8 cellular contexts compared by ENCODE assay signal in genomic region chr10:119650692-119651513, GRCh38. TPM values are rescaled to one million over a fixed set of nuclear protein-coding genes. Genes with fewer than 3 reads are reported as not detected.
DNase-seq lines count a peak whose midpoint lies in the region; ATAC-seq, FAIRE-seq and TF ChIP-seq lines count a peak whose summit lies in the region.

Gene BAG3, plus strand, starts transcription at chr10:119651380. Its CDS starts 296 bp downstream, at chr10:119651676.

- TF ChIP-seq CTCF in BJ (IDR thresholded peaks at IDR 0.05; ENCODE audit: insufficient read depth, low read depth, low read length) (no peak), OCI-LY3 (IDR thresholded peaks at IDR 0.05; ENCODE audit: low read depth, low read length) (no peak), endothelial cell of umbilical vein (IDR thresholded peaks at IDR 0.05; ENCODE audit: extremely low read depth in 1 of 2, insufficient read depth in 1 of 2, low read depth in 1 of 2, low read length in 2 of 2) (no peak)

- dilution Hi-C loops in endothelial cell of umbilical vein (cut with MboI; ENCODE audit: extremely low pct_ligation_motif_present, low sequenced_read_pairs): no loop called here

- BruUV-seq in endothelial cell of umbilical vein (replicated peaks; lab: Mats Ljungman, UMichigan): TSS peak; percentile 32

- H3K4me3 ChIP-seq in BJ (ENCODE audit: low read depth, low read length): peak within 1 kb of the TSS; percentile 81
- peak within 1 kb of the TSS; percentile 85 for H3K4me3 ChIP-seq in OCI-LY3 (ENCODE audit: low read length)
- H3K4me3 ChIP-seq in endothelial cell of umbilical vein (replicated peaks in 1 of 3; ENCODE audit: insufficient read depth in 1 of 3, low read depth in 1 of 3, low read length in 3 of 3): peak within 1 kb of the TSS; percentile 86 to 97 (median 93)

- H3K27ac ChIP-seq in OCI-LY3 (ENCODE audit: low read length): peak within 1 kb of the TSS; percentile 59
- peak within 1 kb of the TSS; percentile 56 for H3K27ac ChIP-seq in endothelial cell of umbilical vein (ENCODE audit: insufficient read depth, low read depth, low read length)

- H3K9me3 ChIP-seq in OCI-LY3 (ENCODE audit: insufficient read depth, low read length): no peaks in the 10 kb centered on the region
- no peaks in the 10 kb centered on the region for H3K9me3 ChIP-seq in endothelial cell of umbilical vein (replicated peaks; ENCODE audit: control insufficient read depth, insufficient read depth, low read length)

- H3K4me1 ChIP-seq in OCI-LY3 (ENCODE audit: low read length) (peaks cover 6% of the 10 kb centered on the region), endothelial cell of umbilical vein (ENCODE audit: control insufficient read depth, extremely low read depth, insufficient read depth, low read length) (peaks cover 34% of the 10 kb centered on the region)

- H3K9ac ChIP-seq in OCI-LY3 (ENCODE audit: low read length) (peak within 1 kb of the TSS; percentile 94), endothelial cell of umbilical vein (replicated peaks; ENCODE audit: extremely low read depth, insufficient read depth, low read length) (peak within 1 kb of the TSS; percentile 97)

- H3K79me2 ChIP-seq in OCI-LY3 (ENCODE audit: low read length) (no peaks in the 10 kb centered on the region), endothelial cell of umbilical vein (ENCODE audit: control insufficient read depth, insufficient read depth, low read length) (peaks cover 45% of the 10 kb centered on the region)

- TF ChIP-seq POLR2A in GM19099 (IDR thresholded peaks at IDR 0.05; ENCODE audit: extremely low read depth, insufficient read length, low read depth): peak; percentile 59
- TF ChIP-seq POLR2A in endothelial cell of umbilical vein (IDR thresholded peaks at IDR 0.05; ENCODE audit: low read depth, low read length): peak; percentile 99

- H3K36me3 ChIP-seq in BJ (ENCODE audit: control insufficient read depth, insufficient read depth, low read length): no peaks in the 10 kb centered on the region
- H3K36me3 ChIP-seq in OCI-LY3 (replicated peaks; ENCODE audit: low read depth, low read length): no peaks in the 10 kb centered on the region
- H3K36me3 ChIP-seq in endothelial cell of umbilical vein (ENCODE audit: control insufficient read depth in 2 of 2, extremely low read depth in 1 of 2, insufficient read depth in 2 of 2, low read length in 2 of 2): no peaks in the 10 kb centered on the region

- DNase-seq in BJ (ENCODE audit: low read depth) (peak; percentile 49), activated T-cell treated with anti-CD3 and anti-CD28 coated beads for 1 hour (ENCODE audit: low read depth) (peak; percentile 77), endothelial cell of umbilical vein (ENCODE audit: low read depth, low spot score) (peak; percentile 84), midbrain (lab: John Stamatoyannopoulos, UW) (peak; percentile 90)
- peak; percentile 64 to 70 for DNase-seq in stimulated activated CD8-positive, alpha-beta memory T cell treated with anti-CD3 and anti-CD28 coated beads, Interleukin-15, amount 100 ng/mL, for 48 hours (ENCODE audit: low read depth in 2 of 2)

- peak; percentile 84 for FAIRE-seq in endothelial cell of umbilical vein (lab: Jason Lieb, UNC)

- no peaks in the 10 kb centered on the region for H4K20me1 ChIP-seq in OCI-LY3 (ENCODE audit: insufficient read depth, low read length)
- H4K20me1 ChIP-seq in endothelial cell of umbilical vein (replicated peaks; ENCODE audit: control insufficient read depth, extremely low read depth, insufficient read depth, low read length): peaks cover 3% of the 10 kb centered on the region

- CTCF ChIA-PET in BJ (lab: Yijun Ruan, JAX) (interaction anchor here (1.1 to 1.5 kb wide), 4 partner anchors 21 to 48 kb away, joined by 3 to 5 read pairs (median 4); no protein-coding TSS in a partner anchor), endothelial cell of umbilical vein (lab: Charles Lee) (interaction anchor here (0.6 to 2.8 kb wide), 17 partner anchors 8 to 108 kb away, joined by 3 to 21 read pairs (median 4); partner anchors contain the start of genes INPP5F and RGS10)

- H3K4me2 ChIP-seq in OCI-LY3 (ENCODE audit: low read length) (peak within 1 kb of the TSS; percentile 79), endothelial cell of umbilical vein (ENCODE audit: insufficient read depth, low read length) (peak within 1 kb of the TSS; percentile 95)

- ATAC-seq in HG03432 (IDR thresholded peaks at IDR 0.05; ENCODE audit: unreplicated experiment): peak; percentile 83

- POLR2A ChIA-PET in BJ (lab: Charles Lee) (interaction anchor here (0.5 to 1.0 kb wide), 10 partner anchors 26 to 1142 kb away, joined by 3 to 7 read pairs (median 3); no protein-coding TSS in a partner anchor), endothelial cell of umbilical vein (lab: Charles Lee) (interaction anchor here (0.7 to 1.2 kb wide), 13 partner anchors 9 to 416 kb away, joined by 3 to 9 read pairs (median 3); partner anchors contain the start of gene INPP5F)

- H2AFZ ChIP-seq in OCI-LY3 (ENCODE audit: low read depth, low read length) (peak within 1 kb of the TSS; percentile 93), endothelial cell of umbilical vein (ENCODE audit: low read depth, low read length) (peak within 1 kb of the TSS; percentile 95)

- no peaks in the 10 kb centered on the region for H3K9me1 ChIP-seq in endothelial cell of umbilical vein (replicated peaks; ENCODE audit: control insufficient read depth, extremely low read depth, insufficient read depth, low read length)

- H3K27me3 ChIP-seq in BJ (ENCODE audit: control insufficient read depth, insufficient read depth, low read length) (no peaks in the 10 kb centered on the region), OCI-LY3 (ENCODE audit: low read depth, low read length) (no peaks in the 10 kb centered on the region), endothelial cell of umbilical vein (ENCODE audit: control insufficient read depth in 2 of 2, insufficient read depth in 2 of 2, low read length in 2 of 2) (no peaks in the 10 kb centered on the region)

- intact Hi-C loops in endothelial cell of umbilical vein (cut with micrococcal nuclease): loop anchor here (1.0 to 10.0 kb wide), 9 partner anchors 29 to 571 kb away; partner anchors contain the start of genes DENND10, EIF3A and GRK5

TF ChIP-seq in endothelial cell of umbilical vein, 7 proteins besides CTCF, POLR2A, EP300 and RAD21:
- TF ChIP-seq POLR2AphosphoS5 (IDR thresholded peaks at IDR 0.05; ENCODE audit: insufficient read depth, low read depth, low read length): peak; percentile 98
- TF ChIP-seq MAX (IDR thresholded peaks at IDR 0.05; ENCODE audit: insufficient read depth, insufficient read length): no peak
- peak; percentile 50 for TF ChIP-seq FOS (IDR thresholded peaks at IDR 0.05; ENCODE audit: borderline replicate concordance, insufficient read depth, low read length)
- no peak for TF ChIP-seq JUN (IDR thresholded peaks at IDR 0.05; ENCODE audit: borderline replicate concordance, insufficient read depth, insufficient read length, low read depth)
TF ChIP-seq in endothelial cell of umbilical vein: peak in this region for 2.

RNA-seq across cellular contexts. Expression of gene BAG3, which starts in this region (rescaled TPM):
- 11.3 and 19.8 TPM in 2 replicates for polyA plus RNA-seq in BJ (2011; rRNA removed)
- polyA minus RNA-seq in BJ (2011; rRNA and poly(A)+ RNA removed): 10.0 and 14.4 TPM in 2 replicates
- 65.4 and 66.7 TPM in 2 replicates for total RNA-seq in endothelial cell of umbilical vein
- 22.3 and 25.2 TPM in 2 replicates for polyA plus RNA-seq in endothelial cell of umbilical vein
- 23.7 and 25.2 TPM in 2 replicates for polyA plus RNA-seq in endothelial cell of umbilical vein (2011; cell fraction: cytosol; rRNA removed)
- 17.6 and 19.2 TPM in 2 replicates for polyA plus RNA-seq in endothelial cell of umbilical vein (2011; cell fraction: nucleus; rRNA removed)
- polyA plus RNA-seq in endothelial cell of umbilical vein (2012): 73.5 and 76.5 TPM in 2 replicates
- polyA minus RNA-seq in endothelial cell of umbilical vein: 7.7 and 9.1 TPM in 2 replicates
- 8.4 TPM for polyA minus RNA-seq in endothelial cell of umbilical vein (2011; cell fraction: cytosol; rRNA and poly(A)+ RNA removed)
- 7.2 and 11.8 TPM in 2 replicates for polyA minus RNA-seq in endothelial cell of umbilical vein (2011; cell fraction: nucleus; rRNA and poly(A)+ RNA removed)

Comparison
In these comparisons a context has a peak if more than half of its experiments do, and no peak if none do; other contexts are left out.
1. Peak in every context shown above with its lines: DNase-seq, ATAC-seq, H3K4me3 ChIP-seq and H3K27ac ChIP-seq.